Comparison of ENCODE assay signal across 16 cellular contexts in genomic region chr11:129637473-129637872, GRCh38.
DNase-seq lines count a peak whose midpoint lies in the region; ATAC-seq and TF ChIP-seq lines count a peak whose summit lies in the region.
"Had no signal": no experiment of that assay in that cellular context is flagged by ENCODE, and none has a peak within 500 bp of the region (broad histone marks: within the 10 kb centered on the region; RNA-seq: fewer than 3 reads in every experiment).

No MANE protein-coding gene starts in this region.

- no peak for ATAC-seq in HG03565 (IDR thresholded peaks at IDR 0.05; ENCODE audit: unreplicated experiment)

- peak overlapping the region; percentile 22 for H3K4me3 Mint-ChIP-seq in T-helper 1 cell treated with Interleukin-12 subunit alpha and Interleukin-12 subunit beta and Interleukin-4 antibody, amounts not matched to agents 30 μg/mL and 1 μg/mL, for 36 hours

- H3K4me1 Mint-ChIP-seq in T-helper 1 cell treated with Interleukin-12 subunit alpha and Interleukin-12 subunit beta and Interleukin-4 antibody, amounts not matched to agents 30 μg/mL and 1 μg/mL, for 36 hours (ENCODE audit: low read depth), result peaks cover 40% of the 10 kb centered on the region

- H3K36me3 ChIP-seq in esophagus squamous epithelium, result no peaks in the 10 kb centered on the region
- H3K36me3 ChIP-seq: esophagus muscularis mucosa, suprapubic skin had no signal

- peak overlapping the region; percentile 66 to 89 (median 78) for H3K27ac ChIP-seq in esophagus squamous epithelium
- H3K27ac ChIP-seq: esophagus muscularis mucosa, suprapubic skin had no signal

- WGBS in esophagus squamous epithelium, 2 donors, result 38 to 43% methylated on average over 6 of the region's 6 CpGs

- no peak for TF ChIP-seq POLR2A in esophagus squamous epithelium (IDR thresholded peaks at IDR 0.05)

- H3K9me3 Mint-ChIP-seq in T-helper 1 cell treated with Interleukin-12 subunit alpha and Interleukin-12 subunit beta and Interleukin-4 antibody, amounts not matched to agents 30 μg/mL and 1 μg/mL, for 36 hours, result no peaks in the 10 kb centered on the region

- H3K4me3 ChIP-seq in esophagus squamous epithelium, result no peak overlapping the region
- H3K4me3 ChIP-seq: esophagus muscularis mucosa, skin epidermis, suprapubic skin had no signal

- no peaks in the 10 kb centered on the region for H3K9me3 ChIP-seq in esophagus squamous epithelium
- H3K9me3 ChIP-seq: esophagus muscularis mucosa, suprapubic skin had no signal

- DNase-seq in Daoy (ENCODE audit: low read depth), result peak; percentile 31
- peak; percentile 45 for DNase-seq in HT-29 (ENCODE audit: low spot score)
- DNase-seq in esophagus squamous epithelium (lab: John Stamatoyannopoulos, UW), result no peak
- DNase-seq in dedifferentiated amniotic fluid mesenchymal stem cell (ENCODE audit: extremely low spot score), result no peak
- no peak for DNase-seq in iPS-NIHi11 (ENCODE audit: low spot score)
- no peak for DNase-seq in NCI-H1092 treated with DMSO at 0.1 percent for 48 hours (lab: John Stamatoyannopoulos, UW)
- DNase-seq: activated T-cell treated with anti-CD3 and anti-CD28 coated beads, Interleukin-2, amount 50 U/mL, for 48 hours; CD4-positive, alpha-beta memory T cell; GF-D8; NCI-H524; Right ventricle myocardium superior had no signal

- no peaks in the 10 kb centered on the region for H3K27me3 ChIP-seq in esophagus squamous epithelium
- H3K27me3 ChIP-seq: suprapubic skin had no signal

- TF ChIP-seq CTCF in esophagus squamous epithelium (IDR thresholded peaks at IDR 0.05), result no peak

- no peaks in the 10 kb centered on the region for H3K36me3 Mint-ChIP-seq in T-helper 1 cell treated with Interleukin-12 subunit alpha and Interleukin-12 subunit beta and Interleukin-4 antibody, amounts not matched to agents 30 μg/mL and 1 μg/mL, for 36 hours (ENCODE audit: low read depth)

- H3K27ac Mint-ChIP-seq in T-helper 1 cell treated with Interleukin-12 subunit alpha and Interleukin-12 subunit beta and Interleukin-4 antibody, amounts not matched to agents 30 μg/mL and 1 μg/mL, for 36 hours, result peak overlapping the region; percentile 67
- H3K27ac Mint-ChIP-seq: CD4-positive, alpha-beta memory T cell had no signal

- intact Hi-C loops in esophagus squamous epithelium (cut with DNase I), result no loop called here

- H3K27me3 Mint-ChIP-seq in T-helper 1 cell treated with Interleukin-12 subunit alpha and Interleukin-12 subunit beta and Interleukin-4 antibody, amounts not matched to agents 30 μg/mL and 1 μg/mL, for 36 hours (ENCODE audit: low read depth), result no peaks in the 10 kb centered on the region
- H3K27me3 Mint-ChIP-seq: CD4-positive, alpha-beta memory T cell had no signal

- peaks cover 0 to 72% (median 14%) of the 10 kb centered on the region in 3 donors for H3K4me1 ChIP-seq in esophagus squamous epithelium
- H3K4me1 ChIP-seq: esophagus muscularis mucosa had no signal

Comparison
In these comparisons a context has a peak if more than half of its experiments do, and no peak if none do; other contexts are left out.
1. DNase-seq: peak in Daoy (single experiment) and HT-29 (single experiment); none in esophagus squamous epithelium (single experiment), dedifferentiated amniotic fluid mesenchymal stem cell (single experiment), iPS-NIHi11 (single experiment) and NCI-H1092 treated with DMSO at 0.1 percent for 48 hours (single experiment).